In genomic region chr9:26673276-26673675, GRCh38 we compare ENCODE assay signal across 24 cellular contexts.
"Had no signal": no experiment of that assay in that cellular context is flagged by ENCODE, and none has a peak within 500 bp of the region (broad histone marks: within the 10 kb centered on the region; RNA-seq: fewer than 3 reads in every experiment).

No MANE protein-coding gene starts in this region.

- DNase-seq: heart left ventricle; left colon; left ventricle myocardium inferior; mesendoderm; naive B cell; natural killer cell; occipital lobe; psoas muscle; right lobe of liver; stimulated activated CD4-positive, alpha-beta T cell treated with anti-CD3 and anti-CD28 coated beads, Interleukin-1b, Interleukin-23, amount 100 ng/mL, for 48 hours; stimulated activated CD4-positive, alpha-beta T cell treated with anti-CD3 and anti-CD28 coated beads, Interleukin-2, amount 100 ng/mL, for 48 hours; stimulated activated CD4-positive, alpha-beta T cell treated with anti-CD3 and anti-CD28 coated beads, Interleukin-4, amount 100 ng/mL, for 4 hours; stimulated activated CD8-positive, alpha-beta memory T cell treated with anti-CD3 and anti-CD28 coated beads, Interleukin-4, amount 100 ng/mL, for 48 hours; stimulated activated naive CD8-positive, alpha-beta T cell treated with anti-CD3 and anti-CD28 coated beads, Interleukin-15, Interleukin-2, amounts not matched to agents 100 U/mL and 50 U/mL, for 24 hours; stomach; testis; thyroid gland; transverse colon; upper lobe of left lung had no signal

- FAIRE-seq: keratinocyte had no signal

- H3K27ac ChIP-seq: heart left ventricle, left ventricle myocardium inferior, neutrophil, parathyroid adenoma, psoas muscle, right atrium auricular region, right lobe of liver, stomach, testis, thyroid gland, transverse colon, upper lobe of left lung had no signal

- ATAC-seq: heart left ventricle; left colon; natural killer cell; psoas muscle; right lobe of liver; stimulated activated memory B cell treated with anti-CD40 and anti-IgM and Interleukin-4, amounts not matched to agents 10 μg/mL and 1 μg/mL and 100 μg/mL, for 72 hours; stimulated activated naive CD8-positive, alpha-beta T cell treated with anti-CD3 and anti-CD28 coated beads, Interleukin-15, Interleukin-2, amounts not matched to agents 100 U/mL and 50 U/mL, for 24 hours had no signal
